8 cellular contexts compared by ENCODE assay signal in genomic region chr10:21315321-21316220, GRCh38.
A peak's percentile ranks its signal among the peaks of the same experiment; 100 is the strongest.
DNase-seq lines count a peak whose midpoint lies in the region; ATAC-seq and TF ChIP-seq lines count a peak whose summit lies in the region.

No MANE protein-coding gene starts in this region.

- H3K4me1 Mint-ChIP-seq in activated CD8-positive, alpha-beta T cell treated with anti-CD3 and anti-CD28 coated beads for 36 hours (ENCODE audit: low read depth): no peaks in the 10 kb centered on the region

- no peaks in the 10 kb centered on the region for H3K9me3 Mint-ChIP-seq in activated CD8-positive, alpha-beta T cell treated with anti-CD3 and anti-CD28 coated beads for 36 hours

- no peak overlapping the region for H3K4me3 Mint-ChIP-seq in activated CD8-positive, alpha-beta T cell treated with anti-CD3 and anti-CD28 coated beads for 36 hours

- intact Hi-C loops in activated CD8-positive, alpha-beta T cell treated with anti-CD3 and anti-CD28 coated beads for 36 hours (cut with micrococcal nuclease): no loop called here

- no peaks in the 10 kb centered on the region for H3K36me3 ChIP-seq in HEK293 (ENCODE audit: control insufficient read depth in 2 of 2, insufficient read depth in 1 of 2, low read length in 2 of 2)
- H3K36me3 ChIP-seq in brain microvascular endothelial cell (replicated peaks): no peaks in the 10 kb centered on the region
- no peaks in the 10 kb centered on the region for H3K36me3 ChIP-seq in stomach smooth muscle (ENCODE audit: control insufficient read depth in 2 of 2, insufficient read depth in 2 of 2, low read length in 2 of 2)

- CTCF ChIA-PET in HEK293 (lab: Yijun Ruan, JAX): interaction anchor here (0.6 to 0.9 kb wide), 3 partner anchors 18 to 37 kb away, joined by 3 read pairs; no protein-coding TSS in a partner anchor
- CTCF ChIA-PET in activated CD8-positive, alpha-beta T cell treated with anti-CD3 and anti-CD28 coated beads for 36 hours (lab: Charles Lee): no interaction called here

- no peaks in the 10 kb centered on the region for H3K36me3 Mint-ChIP-seq in activated CD8-positive, alpha-beta T cell treated with anti-CD3 and anti-CD28 coated beads for 36 hours (ENCODE audit: low read depth)

- DNase-seq in brain microvascular endothelial cell (peak; percentile 91), iris pigment epithelial cell (ENCODE audit: low read depth) (peak; percentile 95), NCI-H2171 (lab: John Stamatoyannopoulos, UW) (no peak), GM19238 (ENCODE audit: insufficient read length, low spot score) (no peak), NCI-H2227 (lab: John Stamatoyannopoulos, UW; ENCODE audit: unreplicated experiment) (no peak)
- DNase-seq in activated CD8-positive, alpha-beta T cell treated with anti-CD3 and anti-CD28 coated beads for 36 hours: no peak

- no peak overlapping the region for H3K9ac ChIP-seq in stomach smooth muscle (ENCODE audit: low read length in 2 of 2)

- in situ Hi-C loops in brain microvascular endothelial cell (cut with HindIII; ENCODE audit: low pct_ligation_motif_present, low sequenced_read_pairs): no loop called here

- H3K27me3 ChIP-seq in brain microvascular endothelial cell (replicated peaks) (no peaks in the 10 kb centered on the region), stomach smooth muscle (ENCODE audit: control insufficient read depth in 1 of 2, insufficient read depth in 2 of 2, low read length in 2 of 2) (no peaks in the 10 kb centered on the region)

- POLR2A ChIA-PET in HEK293 (lab: Yijun Ruan, JAX): no interaction called here
- POLR2A ChIA-PET in activated CD8-positive, alpha-beta T cell treated with anti-CD3 and anti-CD28 coated beads for 36 hours (lab: Charles Lee): no interaction called here

- peaks cover 1% of the 10 kb centered on the region for H3K27me3 Mint-ChIP-seq in activated CD8-positive, alpha-beta T cell treated with anti-CD3 and anti-CD28 coated beads for 36 hours

- H3K4me3 ChIP-seq in HEK293 (ENCODE audit: low read depth, low read length) (no peak overlapping the region), brain microvascular endothelial cell (ENCODE audit: low read depth, low read length) (no peak overlapping the region), stomach smooth muscle (ENCODE audit: low read length in 2 of 2) (no peak overlapping the region)

- ATAC-seq in activated CD8-positive, alpha-beta T cell treated with anti-CD3 and anti-CD28 coated beads for 36 hours: no peak

- TF ChIP-seq CTCF in HEK293 (tag by site-specific recombination; IDR thresholded peaks at IDR 0.05) (no peak), brain microvascular endothelial cell (IDR thresholded peaks at IDR 0.05; ENCODE audit: low read depth, low read length, missing control alignments) (no peak)
- TF ChIP-seq CTCF in activated CD8-positive, alpha-beta T cell treated with anti-CD3 and anti-CD28 coated beads for 36 hours (IDR thresholded peaks at IDR 0.05): no peak

- no peaks in the 10 kb centered on the region for H3K9me3 ChIP-seq in HEK293 (ENCODE audit: control insufficient read depth, insufficient read depth, low read depth, low read length)
- H3K9me3 ChIP-seq in stomach smooth muscle (ENCODE audit: control insufficient read depth in 2 of 2, low read length in 2 of 2): no peaks in the 10 kb centered on the region

- H3K4me1 ChIP-seq in HEK293 (ENCODE audit: control insufficient read depth, insufficient read depth, low read length) (0 out of 2 replicates have a peak, but pooled peaks cover 4% of the 10 kb centered on the region), stomach smooth muscle (ENCODE audit: control insufficient read depth, insufficient read depth, low read length) (peaks cover 24% of the 10 kb centered on the region)

- H3K27ac Mint-ChIP-seq in activated CD8-positive, alpha-beta T cell treated with anti-CD3 and anti-CD28 coated beads for 36 hours: no peak overlapping the region

- H3K27ac ChIP-seq in HEK293 (ENCODE audit: extremely low read depth, low read depth, low read length): no peak overlapping the region
- H3K27ac ChIP-seq in brain microvascular endothelial cell: peak overlapping the region; percentile 48
- peak overlapping the region; percentile 46 for H3K27ac ChIP-seq in stomach smooth muscle (ENCODE audit: low read length)

TF ChIP-seq in HEK293, 187 proteins besides CTCF, POLR2A, EP300 and RAD21:
- TF ChIP-seq INSM2 (tag by site-specific recombination; IDR thresholded peaks at IDR 0.05): no peak
- TF ChIP-seq ZNF658 (tag by site-specific recombination; IDR thresholded peaks at IDR 0.05): no peak
- no peak for TF ChIP-seq ZBTB44 (tag by site-specific recombination; IDR thresholded peaks at IDR 0.05)
- 0 out of 2 replicates have a peak, but pooled peaks have one; percentile 25 for TF ChIP-seq ZNF394 (tag by site-specific recombination; IDR thresholded peaks at IDR 0.05; ENCODE audit: borderline replicate concordance)
- no peak for TF ChIP-seq ZNF416 (tag by site-specific recombination; IDR thresholded peaks at IDR 0.05)
- 0 out of 2 replicates have a peak, but pooled peaks have one; percentile 14 for TF ChIP-seq GLIS1 (tag by site-specific recombination; IDR thresholded peaks at IDR 0.05)
- TF ChIP-seq ZNF600 (tag by site-specific recombination; IDR thresholded peaks at IDR 0.05): peak; percentile 34; the same call in 1 of the 2 replicates
- peak; percentile 44; the same call in 1 of the 2 replicates for TF ChIP-seq SP3 (tag by site-specific recombination; IDR thresholded peaks at IDR 0.05)
- TF ChIP-seq ZNF561 (tag by site-specific recombination; IDR thresholded peaks at IDR 0.05; ENCODE audit: borderline replicate concordance): peak; percentile 96
- no peak for TF ChIP-seq HOXA7 (CRISPR knock-in tag; IDR thresholded peaks at IDR 0.05; ENCODE audit: borderline replicate concordance)
- TF ChIP-seq ZBTB48 (tag by site-specific recombination; IDR thresholded peaks at IDR 0.05): 0 out of 2 replicates have a peak, but pooled peaks have one; percentile 12
- no peak for TF ChIP-seq EGR2 (tag by site-specific recombination; IDR thresholded peaks at IDR 0.05; ENCODE audit: low read depth)
- peak; percentile 18; the same call in 1 of the 2 replicates for TF ChIP-seq ZBTB17 (tag by site-specific recombination; IDR thresholded peaks at IDR 0.05)
- no peak for TF ChIP-seq ZNF692 (tag by site-specific recombination; IDR thresholded peaks at IDR 0.05)
- no peak for TF ChIP-seq ZNF404 (tag by site-specific recombination; IDR thresholded peaks at IDR 0.05)

Comparison
In these comparisons a context has a peak if more than half of its experiments do, and no peak if none do; other contexts are left out.
1. DNase-seq: peak in brain microvascular endothelial cell (single experiment) and iris pigment epithelial cell (single experiment); none in NCI-H2171 (single experiment), GM19238 (single experiment), activated CD8-positive, alpha-beta T cell treated with anti-CD3 and anti-CD28 coated beads for 36 hours (single experiment) and NCI-H2227 (single experiment).